In the genomic region with DNA sequence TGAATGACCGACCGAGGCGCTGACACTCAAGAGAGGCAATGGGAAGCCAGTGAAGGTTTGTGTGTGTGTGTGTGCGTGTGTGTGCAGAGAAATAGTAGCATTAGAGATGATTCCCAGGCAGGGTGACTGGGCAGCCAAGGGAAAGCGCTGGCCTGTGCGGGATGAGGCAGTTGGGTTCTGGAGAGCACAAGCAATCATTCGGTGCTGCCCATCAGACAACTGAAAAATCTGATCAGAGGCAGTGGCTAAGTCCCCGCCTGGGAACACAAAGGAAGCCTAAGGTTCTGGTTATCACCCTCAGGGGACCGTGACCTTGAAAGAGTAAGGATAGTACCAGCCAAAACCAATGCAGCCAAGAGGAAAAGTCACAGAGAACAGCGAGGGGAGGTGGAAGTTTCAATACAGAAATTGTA, we compare ENCODE assay signal across 1 cellular context.
TF ChIP-seq lines count a peak whose summit lies in the region.

No MANE protein-coding gene starts in this region.

TF ChIP-seq in H1, 55 proteins besides CTCF, POLR2A, EP300 and RAD21:
- TF ChIP-seq SP2 (IDR thresholded peaks at IDR 0.05; ENCODE audit: low read length) = no peak
- TF ChIP-seq SIX5 (IDR thresholded peaks at IDR 0.05; ENCODE audit: low read depth, low read length) = no peak
- TF ChIP-seq MAFK (IDR thresholded peaks at IDR 0.05; ENCODE audit: low read depth, low read length) = no peak
- TF ChIP-seq PHF8 (conservative IDR thresholded peaks at IDR 0.05; ENCODE audit: low read depth, low read length) = no peak
- TF ChIP-seq NANOG (IDR thresholded peaks at IDR 0.05; ENCODE audit: insufficient read depth, low read depth, low read length, poor library complexity, severe bottlenecking) = no peak
- no peak for TF ChIP-seq TAF1 (IDR thresholded peaks at IDR 0.05; ENCODE audit: low read depth, low read length)
- no peak for TF ChIP-seq POLR2AphosphoS5 (IDR thresholded peaks at IDR 0.05; ENCODE audit: low read depth, low read length)
TF ChIP-seq in H1: peak in this region for 0.
